8 cellular contexts compared by ENCODE assay signal in genomic region chr17:60599620-60600489, GRCh38.
A peak's percentile ranks its signal among the peaks of the same experiment; 100 is the strongest.
DNase-seq lines count a peak whose midpoint lies in the region; ATAC-seq and TF ChIP-seq lines count a peak whose summit lies in the region.

PPM1D (plus strand) TSS chr17:60600193; CDS start chr17:60600415, 222 bp downstream.

- peaks cover 32% of the 10 kb centered on the region for H3K4me1 Mint-ChIP-seq in central memory CD8-positive, alpha-beta T cell

- H3K36me3 Mint-ChIP-seq in central memory CD8-positive, alpha-beta T cell (ENCODE audit: insufficient read depth) = peaks cover 20% of the 10 kb centered on the region

- no peaks in the 10 kb centered on the region for H3K9me3 Mint-ChIP-seq in central memory CD8-positive, alpha-beta T cell

- peak; percentile 63 for ATAC-seq in HG03378 (IDR thresholded peaks at IDR 0.05; ENCODE audit: unreplicated experiment)
- ATAC-seq in activated CD4-positive, CD25-positive, alpha-beta regulatory T cell treated with anti-CD3 and anti-CD28 coated beads, Interleukin-2, amount 50 U/mL, for 24 hours = peak; percentile 94 to 95
- ATAC-seq in central memory CD8-positive, alpha-beta T cell (replicated peaks; ENCODE audit: extremely low read depth, poor library complexity, severe bottlenecking) = peak; percentile 94

- peak within 1 kb of the TSS; percentile 97 for H3K4me3 Mint-ChIP-seq in central memory CD8-positive, alpha-beta T cell

- peak within 1 kb of the TSS; percentile 93 for H3K27ac Mint-ChIP-seq in central memory CD8-positive, alpha-beta T cell (ENCODE audit: low read depth)

- peak; percentile 93 for TF ChIP-seq POLR2A in GM19099 (IDR thresholded peaks at IDR 0.05; ENCODE audit: extremely low read depth, insufficient read length, low read depth)

- DNase-seq in AML-193 (lab: John Stamatoyannopoulos, UW) = peak; percentile 99
- DNase-seq in NCI-H446 treated with DMSO at 0.1 percent for 48 hours (lab: John Stamatoyannopoulos, UW) = peak; percentile 97
- peak; percentile 94 for DNase-seq in central memory CD8-positive, alpha-beta T cell (ENCODE audit: low spot score in 2 of 2)
- DNase-seq in iris pigment epithelial cell (ENCODE audit: low read depth) = peak; percentile 99
- peak; percentile 96 to 97 for DNase-seq in stimulated activated CD4-positive, alpha-beta T cell treated with anti-CD3 and anti-CD28 coated beads, Interleukin-12 subunit alpha, Interleukin-12 subunit beta, amount 100 ng/mL, for 24 hours (ENCODE audit: low read depth in 2 of 2)

- H3K27me3 Mint-ChIP-seq in central memory CD8-positive, alpha-beta T cell = no peaks in the 10 kb centered on the region

Comparison
In these comparisons a context has a peak if more than half of its experiments do, and no peak if none do; other contexts are left out.
1. Peak in every context shown above with its lines: DNase-seq and ATAC-seq.